Comparison of ENCODE assay signal across 10 cellular contexts in the genomic region with DNA sequence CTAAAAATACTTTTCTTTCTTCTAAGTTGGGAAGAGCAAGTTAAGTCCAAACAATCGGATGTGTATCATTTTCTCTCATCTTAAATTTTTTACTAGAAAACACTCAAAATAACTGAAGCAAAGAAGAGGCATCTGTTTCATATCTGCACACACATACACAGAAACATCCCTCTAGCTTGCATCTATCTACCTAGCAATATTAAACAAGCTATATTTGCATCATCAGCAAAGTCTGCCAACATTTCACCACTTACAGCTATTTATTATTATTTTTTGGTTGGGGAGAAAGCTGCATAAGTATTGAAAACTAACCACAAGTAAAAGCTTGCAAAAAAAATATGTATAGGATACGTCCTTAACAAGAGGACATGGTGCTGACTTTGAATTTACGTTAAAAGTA. TPM values are rescaled to one million over a fixed set of nuclear protein-coding genes. Genes with fewer than 3 reads are reported as not detected.
DNase-seq lines count a peak whose midpoint lies in the region; ATAC-seq and TF ChIP-seq lines count a peak whose summit lies in the region.
"Had no signal": no experiment of that assay in that cellular context is flagged by ENCODE, and none has a peak within 500 bp of the region (broad histone marks: within the 10 kb centered on the region; RNA-seq: fewer than 3 reads in every experiment).

No MANE protein-coding gene starts in this region.

- H3K4me3 ChIP-seq in GM12864 (ENCODE audit: low read depth, low read length) (peak overlapping the region; percentile 75; the same call in 1 of the 2 replicates), SJCRH30 (peak overlapping the region; percentile 73), fibroblast of mammary gland (ENCODE audit: control insufficient read depth, low read depth, low read length) (peak overlapping the region; percentile 72), rectal smooth muscle tissue (ENCODE audit: low read length) (peak overlapping the region; percentile 75), mucosa of descending colon (no peak overlapping the region)

- H3K36me3 ChIP-seq in SJCRH30 (no peaks in the 10 kb centered on the region), rectal smooth muscle tissue (ENCODE audit: control insufficient read depth, insufficient read depth, low read length) (no peaks in the 10 kb centered on the region), mucosa of descending colon (ENCODE audit: low read depth) (no peaks in the 10 kb centered on the region)

- H3K9ac ChIP-seq in rectal smooth muscle tissue (ENCODE audit: low read length) = no peak overlapping the region

- no peaks in the 10 kb centered on the region for H3K9me3 ChIP-seq in SJCRH30 (replicated peaks)
- no peaks in the 10 kb centered on the region for H3K9me3 ChIP-seq in mucosa of descending colon

- intact Hi-C loops in mucosa of descending colon (cut with DNase I, micrococcal nuclease) = loop anchor here in 1 of 2 donors (5.0 kb wide), 1 partner anchor 46 kb away; no protein-coding TSS in a partner anchor

- H3K4me1 ChIP-seq in SJCRH30 (no peaks in the 10 kb centered on the region), rectal smooth muscle tissue (ENCODE audit: control insufficient read depth, insufficient read depth, low read length) (peaks cover 10% of the 10 kb centered on the region), mucosa of descending colon (ENCODE audit: low read depth) (peaks cover 45% of the 10 kb centered on the region)

- DNase-seq in GM12864 (ENCODE audit: low read depth) = no peak
- no peak for DNase-seq in SJCRH30
- no peak for DNase-seq in fibroblast of mammary gland (ENCODE audit: low read depth)
- DNase-seq in NCI-H2227 treated with DMSO at 0.1 percent for 48 hours (lab: John Stamatoyannopoulos, UW) = no peak
- DNase-seq in mucosa of descending colon = no peak
- no peak for DNase-seq in NCI-H526 (lab: John Stamatoyannopoulos, UW)
- DNase-seq: activated T-cell treated with anti-CD3 and anti-CD28 coated beads for 4 hours, GDM1 had no signal

- no peak for TF ChIP-seq CTCF in GM12864 (IDR thresholded peaks at IDR 0.05; ENCODE audit: low read depth, low read length, missing control alignments)
- no peak for TF ChIP-seq CTCF in fibroblast of mammary gland (conservative IDR thresholded peaks at IDR 0.05; ENCODE audit: control insufficient read depth, insufficient read depth, low read depth, low read length)
- TF ChIP-seq CTCF in mucosa of descending colon (IDR thresholded peaks at IDR 0.05) = no peak

- H3K27me3 ChIP-seq in SJCRH30 (no peaks in the 10 kb centered on the region), rectal smooth muscle tissue (ENCODE audit: control insufficient read depth, insufficient read depth, low read length) (no peaks in the 10 kb centered on the region)

- no peak for ATAC-seq in mucosa of descending colon
- no peak for ATAC-seq in GM21526 (IDR thresholded peaks at IDR 0.05; ENCODE audit: low FRiP score, unreplicated experiment)

- H3K27ac ChIP-seq in SJCRH30 (no peak overlapping the region), rectal smooth muscle tissue (ENCODE audit: low read depth, low read length) (no peak overlapping the region)

RNA-seq across cellular contexts. Expression of a gene that starts 1.9 kb away (rescaled TPM):
- total RNA-seq in SJCRH30 (2014; rRNA removed; shearing (Covaris generic)) = 34.4 and 40.4 TPM in 2 replicates
- 100 to 1,000 TPM in 1 of 3 donors, 10 to 100 TPM in 2; 60.8 to 102 (median 80.4) TPM for total RNA-seq in mucosa of descending colon
